Comparison of ENCODE assay signal across 8 cellular contexts in genomic region chr3:102229062-102229655, GRCh38.
DNase-seq lines count a peak whose midpoint lies in the region; ATAC-seq, FAIRE-seq and TF ChIP-seq lines count a peak whose summit lies in the region.

No MANE protein-coding gene starts in this region.

- no peaks in the 10 kb centered on the region for H3K9me2 ChIP-seq in Karpas-422 (replicated peaks; ENCODE audit: insufficient read depth, low read length)

- H3K36me3 Mint-ChIP-seq in activated T-cell treated with anti-CD3 and anti-CD28 coated beads, Interleukin-2, amount 50 U/mL, for 24 hours (ENCODE audit: low read depth) = no peaks in the 10 kb centered on the region

- H2BK120ac ChIP-seq in neuronal stem cell (ENCODE audit: low read depth, low read length) = no peak overlapping the region

- no peaks in the 10 kb centered on the region for H3K79me2 ChIP-seq in Karpas-422 (ENCODE audit: low read length)

- no peak for FAIRE-seq in D721Med (lab: Jason Lieb, UNC)

- ATAC-seq in GM21515 (IDR thresholded peaks at IDR 0.05; ENCODE audit: unreplicated experiment) = peak; percentile 49

- H2BK12ac ChIP-seq in neuronal stem cell (ENCODE audit: low read length) = no peak overlapping the region

- H3K27ac ChIP-seq in Karpas-422 (ENCODE audit: low read length) (no peak overlapping the region), Peyer's patch (no peak overlapping the region), neuronal stem cell (replicated peaks; ENCODE audit: low read length) (no peak overlapping the region), substantia nigra (ENCODE audit: low read depth, low read length, poor library complexity, severe bottlenecking) (no peak overlapping the region)

- H2AFZ ChIP-seq in Karpas-422 (ENCODE audit: low read length) (no peak overlapping the region), neuronal stem cell (ENCODE audit: low read length) (no peak overlapping the region)

- no peaks in the 10 kb centered on the region for H4K20me1 ChIP-seq in Karpas-422 (ENCODE audit: insufficient read depth, low read depth, low read length)

- H3K4me1 ChIP-seq in Karpas-422 (ENCODE audit: low read length) = peaks cover 19% of the 10 kb centered on the region
- H3K4me1 ChIP-seq in Peyer's patch = no peaks in the 10 kb centered on the region
- H3K4me1 ChIP-seq in neuronal stem cell (ENCODE audit: control insufficient read depth in 2 of 2, insufficient read depth in 1 of 2, low read depth in 1 of 2, low read length in 2 of 2) = no peaks in the 10 kb centered on the region

- H3K36me3 ChIP-seq in Karpas-422 (ENCODE audit: insufficient read depth, low read length) (no peaks in the 10 kb centered on the region), Peyer's patch (no peaks in the 10 kb centered on the region), neuronal stem cell (replicated peaks in 1 of 2; ENCODE audit: control insufficient read depth in 2 of 2, insufficient read depth in 2 of 2, low read length in 2 of 2) (no peaks in the 10 kb centered on the region)

- no peak for TF ChIP-seq POLR2A in Peyer's patch (IDR thresholded peaks at IDR 0.05)

- no peaks in the 10 kb centered on the region for H3K27me3 Mint-ChIP-seq in activated T-cell treated with anti-CD3 and anti-CD28 coated beads, Interleukin-2, amount 50 U/mL, for 24 hours

- H2BK15ac ChIP-seq in neuronal stem cell (ENCODE audit: low read length) = no peak overlapping the region

- H3K4me1 Mint-ChIP-seq in activated T-cell treated with anti-CD3 and anti-CD28 coated beads, Interleukin-2, amount 50 U/mL, for 24 hours (ENCODE audit: low read depth) = peaks cover 20% of the 10 kb centered on the region

- H4K8ac ChIP-seq in neuronal stem cell (ENCODE audit: low read depth, low read length) = no peak overlapping the region

- no peak overlapping the region for H2AK5ac ChIP-seq in neuronal stem cell (ENCODE audit: low read depth, low read length)

- H3K18ac ChIP-seq in neuronal stem cell (ENCODE audit: low read length) = no peak overlapping the region

- no peak overlapping the region for H3K27ac Mint-ChIP-seq in activated T-cell treated with anti-CD3 and anti-CD28 coated beads, Interleukin-2, amount 50 U/mL, for 24 hours

- H3K4ac ChIP-seq in neuronal stem cell (ENCODE audit: low read length) = no peak overlapping the region

- no peak overlapping the region for H3K23ac ChIP-seq in neuronal stem cell (ENCODE audit: low read depth, low read length, poor library complexity)

- no peak overlapping the region for H3K14ac ChIP-seq in neuronal stem cell (ENCODE audit: low read length)

- TF ChIP-seq CTCF in D721Med (IDR thresholded peaks at IDR 0.05; ENCODE audit: insufficient read depth, missing control alignments) (peak; percentile 96), Peyer's patch (IDR thresholded peaks at IDR 0.05) (peak; percentile 85 to 97 (median 92)), fibroblast of the aortic adventitia (IDR thresholded peaks at IDR 0.05; ENCODE audit: insufficient read depth, low read length) (peak; percentile 97)

- H3K27me3 ChIP-seq in Karpas-422 (ENCODE audit: low read length) (no peaks in the 10 kb centered on the region), Peyer's patch (no peaks in the 10 kb centered on the region), neuronal stem cell (ENCODE audit: control insufficient read depth in 3 of 3, insufficient read depth in 3 of 3, low read depth in 1 of 3, low read length in 3 of 3) (no peaks in the 10 kb centered on the region)

- H3K9ac ChIP-seq in Karpas-422 (ENCODE audit: low read length) (no peak overlapping the region), neuronal stem cell (ENCODE audit: low read depth, low read length, poor library complexity) (no peak overlapping the region)

- H3K79me1 ChIP-seq in neuronal stem cell (ENCODE audit: low read depth, low read length) = no peaks in the 10 kb centered on the region

- DNase-seq in D721Med (ENCODE audit: insufficient read length, low spot score) (no peak), Karpas-422 (peak; percentile 93), Peyer's patch (peak; percentile 74 to 91 (median 76)), fibroblast of the aortic adventitia (ENCODE audit: low read depth) (peak; percentile 80), neuronal stem cell (ENCODE audit: low spot score) (peak; percentile 80), substantia nigra (lab: John Stamatoyannopoulos, UW) (peak in 41 of 49 donors; percentile 2 to 73 (median 51))
- DNase-seq in activated T-cell treated with anti-CD3 and anti-CD28 coated beads, Interleukin-2, amount 50 U/mL, for 24 hours = peak; percentile 84

- H3K4me2 ChIP-seq in Karpas-422 (ENCODE audit: low read depth, low read length, poor library complexity, severe bottlenecking) (no peak overlapping the region), neuronal stem cell (ENCODE audit: insufficient read depth, low read length, poor library complexity, severe bottlenecking) (no peak overlapping the region)

- H4K91ac ChIP-seq in neuronal stem cell (ENCODE audit: low read depth, low read length, poor library complexity) = no peak overlapping the region

- H3K4me3 Mint-ChIP-seq in activated T-cell treated with anti-CD3 and anti-CD28 coated beads, Interleukin-2, amount 50 U/mL, for 24 hours = no peak overlapping the region

- no peak overlapping the region for H3K4me3 ChIP-seq in Karpas-422 (ENCODE audit: low read length)
- H3K4me3 ChIP-seq in Peyer's patch = no peak overlapping the region
- no peak overlapping the region for H3K4me3 ChIP-seq in fibroblast of the aortic adventitia (ENCODE audit: low read depth, low read length)
- no peak overlapping the region for H3K4me3 ChIP-seq in neuronal stem cell (ENCODE audit: low read length in 2 of 2)

- H3K9me3 ChIP-seq in Karpas-422 (ENCODE audit: low read length) (no peaks in the 10 kb centered on the region), Peyer's patch (no peaks in the 10 kb centered on the region), neuronal stem cell (replicated peaks in 1 of 2; ENCODE audit: control insufficient read depth in 2 of 2, insufficient read depth in 1 of 2, low read depth in 1 of 2, low read length in 2 of 2) (no peaks in the 10 kb centered on the region)

- no peak overlapping the region for H2BK5ac ChIP-seq in neuronal stem cell (ENCODE audit: low read length)

- H3K9me3 Mint-ChIP-seq in activated T-cell treated with anti-CD3 and anti-CD28 coated beads, Interleukin-2, amount 50 U/mL, for 24 hours = no peaks in the 10 kb centered on the region

- WGBS in neuronal stem cell (ENCODE audit: extremely low coverage in 2 of 2, insufficient read length in 2 of 2, insufficient replicate concordance in 1 of 2), 2 donors = no CpG with 5 or more reads among the region's 7 CpGs
